Comparison of ENCODE assay signal across 11 cellular contexts in genomic region chr13:100491164-100491847, GRCh38.
A peak's percentile ranks its signal among the peaks of the same experiment; 100 is the strongest.
DNase-seq lines count a peak whose midpoint lies in the region; TF ChIP-seq lines count a peak whose summit lies in the region.
"Had no signal": no experiment of that assay in that cellular context is flagged by ENCODE, and none has a peak within 500 bp of the region (broad histone marks: within the 10 kb centered on the region; RNA-seq: fewer than 3 reads in every experiment).

No MANE protein-coding gene starts in this region.

- H3K9me3 ChIP-seq in left ventricle myocardium inferior (replicated peaks) (no peaks in the 10 kb centered on the region), tibial nerve (no peaks in the 10 kb centered on the region)

- 36% methylated on average over 8 of the region's 8 CpGs for WGBS in tibial nerve, 2 donors

- no peak for TF ChIP-seq CTCF in astrocyte of the spinal cord (IDR thresholded peaks at IDR 0.05; ENCODE audit: low read depth, low read length)
- TF ChIP-seq CTCF in left ventricle myocardium inferior (IDR thresholded peaks at IDR 0.05; ENCODE audit: borderline replicate concordance), result peak; percentile 18
- peak in 1 of 5 experiments; percentile 10 for TF ChIP-seq CTCF in tibial nerve (IDR thresholded peaks at IDR 0.05)

- no peak for TF ChIP-seq POLR2A in tibial nerve (IDR thresholded peaks at IDR 0.05)

- intact Hi-C loops in left ventricle myocardium inferior (cut with micrococcal nuclease), result no loop called here

- peak in 1 of 2 donors; percentile 75 for TF ChIP-seq EP300 in tibial nerve (IDR thresholded peaks at IDR 0.05)

- H3K27me3 ChIP-seq in left ventricle myocardium inferior (ENCODE audit: low read depth) (no peaks in the 10 kb centered on the region), tibial nerve (no peaks in the 10 kb centered on the region)

- H3K4me1 ChIP-seq in left ventricle myocardium inferior, result no peaks in the 10 kb centered on the region
- H3K4me1 ChIP-seq in tibial nerve, result peaks cover 0 to 19% (median 7%) of the 10 kb centered on the region in 4 donors

- H3K36me3 ChIP-seq in left ventricle myocardium inferior, result no peaks in the 10 kb centered on the region
- H3K36me3 ChIP-seq in tibial nerve, result no peaks in the 10 kb centered on the region

- DNase-seq in NCI-H2081 (lab: John Stamatoyannopoulos, UW), result peak; percentile 25 to 50
- no peak for DNase-seq in NCI-H2081 treated with DMSO at 0.1 percent for 48 hours (lab: John Stamatoyannopoulos, UW)
- peak; percentile 82 for DNase-seq in astrocyte of the spinal cord (ENCODE audit: low read depth, low spot score)
- DNase-seq in left ventricle myocardium inferior, result peak; percentile 45
- peak; percentile 20 to 69 for DNase-seq in tibial nerve (ENCODE audit: low spot score in 2 of 2)
- DNase-seq in NCI-H2227 treated with DMSO at 0.1 percent for 48 hours (lab: John Stamatoyannopoulos, UW), result no peak
- DNase-seq in NK-92 treated with Interleukin-12 subunit alpha and Interleukin-12 subunit beta, amount 100 ng/mL, for 24 hours (lab: John Stamatoyannopoulos, UW), result no peak
- DNase-seq in 8988T, result no peak
- DNase-seq: activated CD4-positive, alpha-beta T cell treated with anti-CD3 and anti-CD28 coated beads, Interleukin-2, amount 10 ng/mL, durations not matched to agents 24 days and 14 days had no signal

- peak overlapping the region; percentile 44 for H3K27ac ChIP-seq in left ventricle myocardium inferior (replicated peaks)
- H3K27ac ChIP-seq in tibial nerve, result peak overlapping the region in 2 of 4 donors; percentile 12 to 47

- in situ Hi-C loops in astrocyte of the spinal cord (cut with HindIII; ENCODE audit: low sequenced_read_pairs), result no loop called here

- H3K4me3 ChIP-seq in astrocyte of the spinal cord (ENCODE audit: low read depth, low read length), result no peak overlapping the region
- H3K4me3 ChIP-seq in left ventricle myocardium inferior, result no peak overlapping the region
- H3K4me3 ChIP-seq in tibial nerve, result no peak overlapping the region
- H3K4me3 ChIP-seq: GM12878, skin epidermis had no signal

Comparison
In these comparisons a context has a peak if more than half of its experiments do, and no peak if none do; other contexts are left out.
1. DNase-seq: peak in NCI-H2081 (2 of 2), astrocyte of the spinal cord (single experiment), left ventricle myocardium inferior (single experiment) and tibial nerve (2 of 2); none in NCI-H2081 treated with DMSO at 0.1 percent for 48 hours (single experiment), NCI-H2227 treated with DMSO at 0.1 percent for 48 hours (single experiment), NK-92 treated with Interleukin-12 subunit alpha and Interleukin-12 subunit beta, amount 100 ng/mL, for 24 hours (single experiment) and 8988T (single experiment).